In genomic region chr17:79400989-79401703, GRCh38 we compare ENCODE assay signal across 8 cellular contexts.
DNase-seq lines count a peak whose midpoint lies in the region; ATAC-seq and TF ChIP-seq lines count a peak whose summit lies in the region.

No MANE protein-coding gene starts in this region.

- TF ChIP-seq CTCF in osteoblast (IDR thresholded peaks at IDR 0.05; ENCODE audit: extremely low read depth, low read depth, low read length) (peak; percentile 76), thoracic aorta (IDR thresholded peaks at IDR 0.05) (peak; percentile 78)

- H4K20me1 ChIP-seq in osteoblast (ENCODE audit: insufficient read depth, low read length), result no peaks in the 10 kb centered on the region

- H3K9me3 ChIP-seq in osteoblast (ENCODE audit: low read depth, low read length) (no peaks in the 10 kb centered on the region), thoracic aorta (no peaks in the 10 kb centered on the region)

- H3K4me2 ChIP-seq in osteoblast (ENCODE audit: insufficient read depth, low read length), result peak overlapping the region; percentile 62

- no peaks in the 10 kb centered on the region for H3K36me3 ChIP-seq in osteoblast (ENCODE audit: insufficient read depth, low read length)
- no peaks in the 10 kb centered on the region for H3K36me3 ChIP-seq in thoracic aorta

- H3K27ac ChIP-seq in osteoblast (ENCODE audit: low read depth, low read length) (no peak overlapping the region), thoracic aorta (no peak overlapping the region)

- H3K4me3 ChIP-seq in osteoblast (ENCODE audit: insufficient read depth, low read length) (peak overlapping the region; percentile 39), thoracic aorta (peak overlapping the region; percentile 61)

- DNase-seq in GM03348 (ENCODE audit: low spot score) (peak; percentile 94), Kasumi-1 (lab: John Stamatoyannopoulos, UW) (peak; percentile 75 to 76), SK-MEL-5 (ENCODE audit: low read depth, low spot score) (peak; percentile 78), globus pallidus (ENCODE audit: low spot score) (peak; percentile 37), osteoblast (ENCODE audit: insufficient read length, low spot score, missing footprints) (peak; percentile 97), thoracic aorta (ENCODE audit: low spot score) (no peak)
- DNase-seq in activated naive CD4-positive, alpha-beta T cell (lab: John Stamatoyannopoulos, UW), result peak; percentile 25 to 67 (median 62)

- H3K27me3 ChIP-seq in osteoblast (ENCODE audit: insufficient read depth, low read length), result peaks cover 38% of the 10 kb centered on the region
- H3K27me3 ChIP-seq in thoracic aorta (replicated peaks; ENCODE audit: insufficient read depth), result peaks cover 14% of the 10 kb centered on the region

- no peaks in the 10 kb centered on the region for H3K79me2 ChIP-seq in osteoblast (ENCODE audit: insufficient read depth, low read length)

- in situ Hi-C loops in SK-MEL-5 (cut with HindIII; ENCODE audit: low pct_unique_long_range_greater_than_20kb, low sequenced_read_pairs), result no loop called here

- H3K4me1 ChIP-seq in osteoblast (ENCODE audit: insufficient read depth, low read length), result no peaks in the 10 kb centered on the region
- H3K4me1 ChIP-seq in thoracic aorta (ENCODE audit: control insufficient read depth in 1 of 2, low read depth in 2 of 2), result peaks cover 0 to 5% of the 10 kb centered on the region in 2 donors

- peak overlapping the region; percentile 33 for H2AFZ ChIP-seq in osteoblast (ENCODE audit: low read length)

- ATAC-seq in thoracic aorta (ENCODE audit: insufficient number of reproducible peaks, low FRiP score, low read depth) (no peak), HG03045 (IDR thresholded peaks at IDR 0.05; ENCODE audit: unreplicated experiment) (no peak)
